Comparison of ENCODE assay signal across 21 cellular contexts in genomic region chr11:10619281-10619680, GRCh38. TPM values are rescaled to one million over a fixed set of nuclear protein-coding genes. Genes with fewer than 3 reads are reported as not detected.
"Had no signal": no experiment of that assay in that cellular context is flagged by ENCODE, and none has a peak within 500 bp of the region (broad histone marks: within the 10 kb centered on the region; RNA-seq: fewer than 3 reads in every experiment).

No MANE protein-coding gene starts in this region.

- H3K9me3 Mint-ChIP-seq: activated naive CD4-positive, alpha-beta T cell treated with anti-CD3 and anti-CD28 coated beads, Interleukin-2, amount 50 U/mL, for 24 hours; activated T-cell treated with anti-CD3 and anti-CD28 coated beads, Interleukin-2, amount 50 U/mL, for 4 hours; T-helper 1 cell treated with Interleukin-12 subunit alpha and Interleukin-12 subunit beta and Interleukin-4 antibody, amounts not matched to agents 30 μg/mL and 1 μg/mL, for 36 hours had no signal

- H3K27me3 Mint-ChIP-seq: activated naive CD4-positive, alpha-beta T cell treated with anti-CD3 and anti-CD28 coated beads, Interleukin-2, amount 50 U/mL, for 24 hours; type B pancreatic cell had no signal

- H3K27ac ChIP-seq: body of pancreas, colonic mucosa had no signal

- H3K9me3 ChIP-seq: body of pancreas, colonic mucosa, lower lobe of right lung had no signal

- H3K36me3 ChIP-seq: colonic mucosa, lower lobe of right lung had no signal

- H3K27ac Mint-ChIP-seq: activated naive CD4-positive, alpha-beta T cell treated with anti-CD3 and anti-CD28 coated beads, Interleukin-2, amount 50 U/mL, for 24 hours; nephron progenitor cell; T-helper 1 cell treated with Interleukin-12 subunit alpha and Interleukin-12 subunit beta and Interleukin-4 antibody, amounts not matched to agents 30 μg/mL and 1 μg/mL, for 36 hours; type B pancreatic cell had no signal

- DNase-seq: activated CD4-positive, alpha-beta T cell treated with anti-CD3 and anti-CD28 coated beads, Interleukin-2, amount 50 U/mL, for 1 hour; activated CD8-positive, alpha-beta memory T cell treated with anti-CD3 and anti-CD28 coated beads, Interleukin-2, amount 50 U/mL, for 4 hours; activated gamma-delta T cell; activated T-cell treated with anti-CD3 and anti-CD28 coated beads, Interleukin-2, amount 50 U/mL, for 4 hours; body of pancreas; central memory CD4-positive, alpha-beta T cell; left cardiac atrium; lower lobe of right lung; nephron progenitor cell; nucleus accumbens; stimulated activated CD4-positive, alpha-beta T cell treated with anti-CD3 and anti-CD28 coated beads, Interleukin-12 subunit alpha, Interleukin-12 subunit beta, amount 100 ng/mL, for 4 hours; stimulated activated CD4-positive, alpha-beta T cell treated with anti-CD3 and anti-CD28 coated beads, Interleukin-1b, Interleukin-23, amount 100 ng/mL, for 48 hours; stimulated activated CD8-positive, alpha-beta memory T cell treated with anti-CD3 and anti-CD28 coated beads, Interleukin-4, amount 100 ng/mL, for 48 hours; stimulated activated naive CD4-positive, alpha-beta T cell; substantia nigra had no signal

- H3K4me3 ChIP-seq: body of pancreas, colonic mucosa, lower lobe of right lung had no signal

- H3K4me1 ChIP-seq: body of pancreas, colonic mucosa had no signal

- H3K4me3 Mint-ChIP-seq: activated naive CD4-positive, alpha-beta T cell treated with anti-CD3 and anti-CD28 coated beads, Interleukin-2, amount 50 U/mL, for 24 hours; activated T-cell treated with anti-CD3 and anti-CD28 coated beads, Interleukin-2, amount 50 U/mL, for 4 hours; nephron progenitor cell; T-helper 1 cell treated with Interleukin-12 subunit alpha and Interleukin-12 subunit beta and Interleukin-4 antibody, amounts not matched to agents 30 μg/mL and 1 μg/mL, for 36 hours; type B pancreatic cell had no signal

- H3K27me3 ChIP-seq: body of pancreas, colonic mucosa had no signal

- H3K36me3 Mint-ChIP-seq: activated naive CD4-positive, alpha-beta T cell treated with anti-CD3 and anti-CD28 coated beads, Interleukin-2, amount 50 U/mL, for 24 hours; type B pancreatic cell had no signal

- ATAC-seq: activated CD4-positive, CD25-positive, alpha-beta regulatory T cell treated with anti-CD3 and anti-CD28 coated beads, Interleukin-2, amount 50 U/mL, for 24 hours; activated T-cell treated with anti-CD3 and anti-CD28 coated beads, Interleukin-2, amount 50 U/mL, for 4 hours; body of pancreas; lower lobe of right lung had no signal

RNA-seq across cellular contexts. Expression of gene LYVE1, which starts 50.8 kb away (rescaled TPM):
- total RNA-seq: fibroblast of villous mesenchyme had no signal
